In the genomic region with DNA sequence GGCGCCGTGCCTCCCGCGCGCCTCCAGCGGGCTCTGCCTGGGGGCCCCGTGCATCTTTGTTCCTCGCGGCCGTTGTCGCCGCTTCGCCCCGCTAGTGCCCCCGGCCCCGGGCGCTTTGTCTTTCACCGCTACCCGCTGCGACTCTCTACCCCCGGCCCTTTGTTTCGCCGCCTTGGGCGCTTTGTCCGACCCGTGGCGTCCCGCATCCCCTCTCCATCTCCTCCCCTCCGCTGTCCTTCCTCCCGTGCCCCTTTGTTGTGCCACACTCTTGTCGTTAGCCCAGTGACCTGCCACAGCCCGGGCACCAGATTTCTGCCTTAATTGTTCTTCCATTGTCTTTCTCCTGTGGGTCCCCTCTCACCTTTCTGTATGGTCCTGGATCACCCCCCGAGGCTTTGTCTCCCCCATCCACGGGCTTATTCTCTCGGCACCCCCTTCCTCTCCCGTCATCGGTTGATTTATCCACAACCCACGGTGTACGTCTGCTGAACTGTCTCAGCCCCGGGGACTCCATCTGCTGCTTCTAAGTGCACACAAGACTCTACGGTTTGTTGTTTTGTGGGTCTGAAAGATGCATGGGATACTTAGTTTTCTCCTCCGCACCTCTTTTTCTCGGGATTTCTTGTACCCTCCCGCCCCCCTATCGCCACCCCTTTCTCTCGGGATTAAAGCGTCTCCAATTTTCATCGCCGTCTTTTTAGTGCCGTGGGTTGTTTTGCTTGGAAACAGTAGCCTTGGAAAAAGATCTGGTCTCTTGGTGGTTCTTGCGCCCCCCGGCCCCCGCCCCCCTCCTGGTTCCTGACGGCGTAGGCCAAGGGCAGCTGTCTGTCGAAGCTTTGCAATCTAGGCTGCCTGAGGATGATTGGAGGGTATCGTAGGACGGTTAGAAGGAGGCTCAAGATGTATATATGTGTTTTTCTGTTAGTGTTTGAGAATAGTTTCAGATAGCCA, we compare ENCODE assay signal across 8 cellular contexts. TPM values are rescaled to one million over a fixed set of nuclear protein-coding genes. Genes with fewer than 3 reads are reported as not detected.
DNase-seq lines count a peak whose midpoint lies in the region; ATAC-seq, FAIRE-seq and TF ChIP-seq lines count a peak whose summit lies in the region.

No MANE protein-coding gene starts in this region.

- no peaks in the 10 kb centered on the region for H3K27me3 Mint-ChIP-seq in T-helper 17 cell

- no peak for TF ChIP-seq POLR2A in right lobe of liver (IDR thresholded peaks at IDR 0.05)

- no peaks in the 10 kb centered on the region for H3K9me3 ChIP-seq in T-helper 17 cell (ENCODE audit: control insufficient read depth, low read length, poor library complexity, severe bottlenecking)
- H3K9me3 ChIP-seq in right lobe of liver, result no peaks in the 10 kb centered on the region

- H3K4me3 Mint-ChIP-seq in T-helper 17 cell, result peak overlapping the region; percentile 98

- peak overlapping the region; percentile 95 for H3K27ac Mint-ChIP-seq in T-helper 17 cell

- H3K4me1 Mint-ChIP-seq in T-helper 17 cell, result peaks cover 45% of the 10 kb centered on the region

- DNase-seq in HFF-Myc (ENCODE audit: extremely low read depth, low read depth) (no peak), T-helper 17 cell (peak in 1 of 3 donors; percentile 12), bronchial epithelial cell (ENCODE audit: low read depth) (peak; percentile 17), right lobe of liver (peak; percentile 54 to 65 (median 55)), GDM1 (lab: John Stamatoyannopoulos, UW) (no peak), NCI-H446 treated with DMSO at 0.1 percent for 48 hours (lab: John Stamatoyannopoulos, UW) (no peak)
- peak; percentile 1 to 10 for DNase-seq in stimulated activated CD8-positive, alpha-beta memory T cell treated with anti-CD3 and anti-CD28 coated beads, Interleukin-15, amount 100 ng/mL, for 4 hours (ENCODE audit: low read depth in 2 of 2)

- H3K36me3 ChIP-seq in ACC112 (ENCODE audit: insufficient read depth, low read length), result no peaks in the 10 kb centered on the region
- H3K36me3 ChIP-seq in bronchial epithelial cell (ENCODE audit: control insufficient read depth, insufficient read depth, low read length), result no peaks in the 10 kb centered on the region
- no peaks in the 10 kb centered on the region for H3K36me3 ChIP-seq in right lobe of liver

- peak overlapping the region; percentile 75 for H3K27ac ChIP-seq in ACC112 (ENCODE audit: low read depth, low read length)
- peak overlapping the region in 2 of 3 donors; percentile 53 to 89 for H3K27ac ChIP-seq in right lobe of liver

- H3K79me2 ChIP-seq in ACC112 (ENCODE audit: control insufficient read depth, insufficient read depth, low read length, unreplicated experiment), result peaks cover 59% of the 10 kb centered on the region

- H2AFZ ChIP-seq in ACC112 (ENCODE audit: low read length, unreplicated experiment), result no peak overlapping the region

- FAIRE-seq in bronchial epithelial cell (lab: Jason Lieb, UNC), result no peak

- H3K4me3 ChIP-seq in ACC112 (ENCODE audit: low read depth, low read length) (peak overlapping the region; percentile 98), HFF-Myc (replicated peaks; ENCODE audit: low read depth, low read length) (peak overlapping the region; percentile 94), bronchial epithelial cell (ENCODE audit: low read depth, low read length) (peak overlapping the region; percentile 85), right lobe of liver (peak overlapping the region; percentile 49 to 88 (median 83))

- H3K36me3 Mint-ChIP-seq in T-helper 17 cell (ENCODE audit: low read depth), result peaks cover 4% of the 10 kb centered on the region

- intact Hi-C loops in right lobe of liver (cut with DNase I), result no loop called here

- no peak for TF ChIP-seq CTCF in HFF-Myc (IDR thresholded peaks at IDR 0.05; ENCODE audit: low read depth, low read length, missing control alignments)
- TF ChIP-seq CTCF in bronchial epithelial cell (IDR thresholded peaks at IDR 0.05; ENCODE audit: insufficient read depth, low read length, severe bottlenecking), result no peak
- no peak for TF ChIP-seq CTCF in right lobe of liver (IDR thresholded peaks at IDR 0.05)

- H3K27me3 ChIP-seq in ACC112 (ENCODE audit: insufficient read depth, low read length) (no peaks in the 10 kb centered on the region), bronchial epithelial cell (ENCODE audit: control insufficient read depth, insufficient read depth, low read length) (no peaks in the 10 kb centered on the region), right lobe of liver (no peaks in the 10 kb centered on the region)

- 1% methylated on average over 38 of the region's 58 CpGs for WGBS in right lobe of liver (ENCODE audit: insufficient coverage, low coverage, low lambda C conversion rate, missing lambda C conversion rate)

- no peak for ATAC-seq in T-helper 17 cell
- no peak for ATAC-seq in right lobe of liver

- H3K4me1 ChIP-seq in ACC112 (ENCODE audit: control insufficient read depth, insufficient read depth, low read length, unreplicated experiment), result peaks cover 35% of the 10 kb centered on the region
- peaks cover 0 to 21% (median 0%) of the 10 kb centered on the region in 4 donors for H3K4me1 ChIP-seq in right lobe of liver

RNA-seq across cellular contexts. Expression of gene RBPJ, which starts 0.8 kb away (rescaled TPM):
- total RNA-seq in T-helper 17 cell (10 to 100 TPM; 77.9 to 88.3 TPM), bronchial epithelial cell (26.6 and 34.5 TPM in 2 replicates), right lobe of liver (10 to 100 TPM; 12.0 to 29.3 (median 19.6) TPM)

Comparison
In these comparisons a context has a peak if more than half of its experiments do, and no peak if none do; other contexts are left out.
1. DNase-seq: peak in bronchial epithelial cell (single experiment), right lobe of liver (3 of 3) and stimulated activated CD8-positive, alpha-beta memory T cell treated with anti-CD3 and anti-CD28 coated beads, Interleukin-15, amount 100 ng/mL, for 4 hours (2 of 2); none in HFF-Myc (single experiment), GDM1 (single experiment) and NCI-H446 treated with DMSO at 0.1 percent for 48 hours (single experiment).
2. Peak in every context shown above with its lines, with median percentiles within 50 percentile points of each other: H3K4me3 ChIP-seq.